Comparison of ENCODE assay signal across 8 cellular contexts in the genomic region with DNA sequence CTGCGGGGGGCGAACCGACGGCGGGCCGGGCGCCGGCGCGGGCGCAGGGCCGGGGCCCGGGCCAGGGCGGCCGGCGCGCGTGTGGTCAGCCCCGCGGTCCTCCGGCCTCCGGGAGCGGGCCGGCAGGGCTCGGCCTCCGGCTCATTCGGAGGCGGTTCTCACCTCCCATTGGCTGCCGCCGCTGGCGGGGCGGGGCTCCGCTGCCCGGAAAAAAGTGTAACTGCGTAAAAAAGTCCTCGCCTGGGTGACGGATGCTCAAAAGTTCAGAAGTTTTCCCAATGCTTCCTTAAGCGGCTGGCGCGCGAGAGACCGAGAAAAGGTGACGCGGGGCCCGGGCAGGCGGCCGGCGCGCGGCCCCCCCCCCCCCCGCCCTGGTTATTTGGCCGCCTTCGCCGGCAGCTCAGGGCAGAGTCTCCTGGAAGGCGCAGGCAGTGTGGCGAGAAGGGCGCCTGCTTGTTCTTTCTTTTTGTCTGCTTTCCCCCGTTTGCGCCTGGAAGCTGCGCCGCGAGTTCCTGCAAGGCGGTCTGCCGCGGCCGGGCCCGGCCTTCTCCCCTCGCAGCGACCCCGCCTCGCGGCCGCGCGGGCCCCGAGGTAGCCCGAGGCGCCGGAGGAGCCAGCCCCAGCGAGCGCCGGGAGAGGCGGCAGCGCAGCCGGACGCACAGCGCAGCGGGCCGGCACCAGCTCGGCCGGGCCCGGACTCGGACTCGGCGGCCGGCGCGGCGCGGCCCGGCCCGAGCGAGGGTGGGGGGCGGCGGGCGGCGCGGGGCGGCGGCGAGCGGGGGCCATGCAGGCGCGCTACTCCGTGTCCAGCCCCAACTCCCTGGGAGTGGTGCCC. TPM values are rescaled to one million over a fixed set of nuclear protein-coding genes. Genes with fewer than 3 reads are reported as not detected.
A peak's percentile ranks its signal among the peaks of the same experiment; 100 is the strongest.
DNase-seq lines count a peak whose midpoint lies in the region; ATAC-seq and TF ChIP-seq lines count a peak whose summit lies in the region.

A gene (plus strand): TSS at position 254 of the 835 bp plus-strand sequence. CDS start 531 bp downstream, at position 785.

- CTCF ChIA-PET in activated naive CD4-positive, alpha-beta T cell treated with anti-CD3 and anti-CD28 coated beads for 36 hours (lab: Charles Lee) = interaction anchor here (1.0 kb wide), 1 partner anchor 494 kb away, joined by 4 read pairs; no protein-coding TSS in a partner anchor
- CTCF ChIA-PET in HEK293 (lab: Yijun Ruan, JAX) = interaction anchor here (0.6 to 1.3 kb wide), 3 partner anchors 13 to 494 kb away, joined by 3 to 7 read pairs (median 3); no protein-coding TSS in a partner anchor

- TF ChIP-seq CTCF in HEK293 (tag by site-specific recombination; IDR thresholded peaks at IDR 0.05) (no peak), neural crest cell (conservative IDR thresholded peaks at IDR 0.05) (no peak)

- H3K27me3 Mint-ChIP-seq in activated naive CD4-positive, alpha-beta T cell treated with anti-CD3 and anti-CD28 coated beads for 36 hours (ENCODE audit: low read depth) = peaks cover 63% of the 10 kb centered on the region
- H3K27me3 Mint-ChIP-seq in activated T-helper 17 cell treated with anti-CD3 and anti-CD28 coated beads, Interleukin-2, amount 50 U/mL, for 72 hours = peaks cover 57% of the 10 kb centered on the region
- peaks cover 74% of the 10 kb centered on the region for H3K27me3 Mint-ChIP-seq in neural crest cell (ENCODE audit: low read depth)

- peak; percentile 70 for ATAC-seq in activated T-helper 17 cell treated with anti-CD3 and anti-CD28 coated beads, Interleukin-2, amount 50 U/mL, for 72 hours (replicated peaks)

- H3K36me3 ChIP-seq in HEK293 (ENCODE audit: control insufficient read depth in 2 of 2, insufficient read depth in 1 of 2, low read length in 2 of 2) = peaks cover 21 to 41% of the 10 kb centered on the region in 2 experiments

- no peaks in the 10 kb centered on the region for H3K9me3 ChIP-seq in HEK293 (ENCODE audit: control insufficient read depth, insufficient read depth, low read depth, low read length)

- peaks cover 48% of the 10 kb centered on the region for H3K4me1 Mint-ChIP-seq in activated naive CD4-positive, alpha-beta T cell treated with anti-CD3 and anti-CD28 coated beads for 36 hours (ENCODE audit: low read depth)
- H3K4me1 Mint-ChIP-seq in activated T-helper 17 cell treated with anti-CD3 and anti-CD28 coated beads, Interleukin-2, amount 50 U/mL, for 72 hours = peaks cover 17% of the 10 kb centered on the region
- peaks cover 42% of the 10 kb centered on the region for H3K4me1 Mint-ChIP-seq in neural crest cell

- intact Hi-C loops in activated naive CD4-positive, alpha-beta T cell treated with anti-CD3 and anti-CD28 coated beads for 36 hours (cut with micrococcal nuclease) = loop anchor here (5.0 kb wide), 3 partner anchors 162 to 1452 kb away; no protein-coding TSS in a partner anchor

- peak; percentile 57 for DNase-seq in activated naive CD4-positive, alpha-beta T cell treated with anti-CD3 and anti-CD28 coated beads for 36 hours
- no peak for DNase-seq in activated naive CD4-positive, alpha-beta T cell (lab: John Stamatoyannopoulos, UW)
- DNase-seq in NCI-H2196 (lab: John Stamatoyannopoulos, UW; ENCODE audit: unreplicated experiment) (peak; percentile 77), foreskin melanocyte (peak; percentile 47), neural crest cell (ENCODE audit: low read depth, low spot score) (peak; percentile 67), RKO (ENCODE audit: low spot score) (no peak)

- H3K4me3 ChIP-seq in HEK293 (ENCODE audit: low read depth, low read length) = peak within 1 kb of the TSS; percentile 59

- no peaks in the 10 kb centered on the region for H3K9me3 Mint-ChIP-seq in activated naive CD4-positive, alpha-beta T cell treated with anti-CD3 and anti-CD28 coated beads for 36 hours
- H3K9me3 Mint-ChIP-seq in activated T-helper 17 cell treated with anti-CD3 and anti-CD28 coated beads, Interleukin-2, amount 50 U/mL, for 72 hours = no peaks in the 10 kb centered on the region
- no peaks in the 10 kb centered on the region for H3K9me3 Mint-ChIP-seq in neural crest cell

- no peak within 1 kb of the TSS for H3K27ac Mint-ChIP-seq in activated naive CD4-positive, alpha-beta T cell treated with anti-CD3 and anti-CD28 coated beads for 36 hours
- no peak within 1 kb of the TSS for H3K27ac Mint-ChIP-seq in activated T-helper 17 cell treated with anti-CD3 and anti-CD28 coated beads, Interleukin-2, amount 50 U/mL, for 72 hours
- H3K27ac Mint-ChIP-seq in neural crest cell (ENCODE audit: unreplicated experiment) = no peak within 1 kb of the TSS

- POLR2A ChIA-PET in HEK293 (lab: Yijun Ruan, JAX) = interaction anchor here (0.7 to 4.1 kb wide), 15 partner anchors 12 to 836 kb away, joined by 3 to 32 read pairs (median 3); no protein-coding TSS in a partner anchor

- no peaks in the 10 kb centered on the region for H3K36me3 Mint-ChIP-seq in activated naive CD4-positive, alpha-beta T cell treated with anti-CD3 and anti-CD28 coated beads for 36 hours (ENCODE audit: low read depth)
- peaks cover 9% of the 10 kb centered on the region for H3K36me3 Mint-ChIP-seq in activated T-helper 17 cell treated with anti-CD3 and anti-CD28 coated beads, Interleukin-2, amount 50 U/mL, for 72 hours (ENCODE audit: low read depth)
- peaks cover 2% of the 10 kb centered on the region for H3K36me3 Mint-ChIP-seq in neural crest cell (ENCODE audit: low read depth)

- H3K4me3 Mint-ChIP-seq in activated naive CD4-positive, alpha-beta T cell treated with anti-CD3 and anti-CD28 coated beads for 36 hours = peak within 1 kb of the TSS; percentile 65
- peak within 1 kb of the TSS; percentile 67 for H3K4me3 Mint-ChIP-seq in activated T-helper 17 cell treated with anti-CD3 and anti-CD28 coated beads, Interleukin-2, amount 50 U/mL, for 72 hours
- peak within 1 kb of the TSS; percentile 89 for H3K4me3 Mint-ChIP-seq in neural crest cell

- H3K4me1 ChIP-seq in HEK293 (ENCODE audit: control insufficient read depth, insufficient read depth, low read length) = peaks cover 2% of the 10 kb centered on the region; the same call in 1 of the 2 replicates

- H3K27ac ChIP-seq in HEK293 (ENCODE audit: extremely low read depth, low read depth, low read length) = peak within 1 kb of the TSS; percentile 100

TF ChIP-seq in HEK293, 187 proteins besides CTCF, POLR2A, EP300 and RAD21 (continues in another document):
- 0 out of 2 replicates have a peak, but pooled peaks have one; percentile 22 for TF ChIP-seq ZNF660 (tag by site-specific recombination; IDR thresholded peaks at IDR 0.05)
- peak; percentile 25; the same call in 1 of the 2 replicates for TF ChIP-seq SP3 (tag by site-specific recombination; IDR thresholded peaks at IDR 0.05)
- TF ChIP-seq, protein P1, sequence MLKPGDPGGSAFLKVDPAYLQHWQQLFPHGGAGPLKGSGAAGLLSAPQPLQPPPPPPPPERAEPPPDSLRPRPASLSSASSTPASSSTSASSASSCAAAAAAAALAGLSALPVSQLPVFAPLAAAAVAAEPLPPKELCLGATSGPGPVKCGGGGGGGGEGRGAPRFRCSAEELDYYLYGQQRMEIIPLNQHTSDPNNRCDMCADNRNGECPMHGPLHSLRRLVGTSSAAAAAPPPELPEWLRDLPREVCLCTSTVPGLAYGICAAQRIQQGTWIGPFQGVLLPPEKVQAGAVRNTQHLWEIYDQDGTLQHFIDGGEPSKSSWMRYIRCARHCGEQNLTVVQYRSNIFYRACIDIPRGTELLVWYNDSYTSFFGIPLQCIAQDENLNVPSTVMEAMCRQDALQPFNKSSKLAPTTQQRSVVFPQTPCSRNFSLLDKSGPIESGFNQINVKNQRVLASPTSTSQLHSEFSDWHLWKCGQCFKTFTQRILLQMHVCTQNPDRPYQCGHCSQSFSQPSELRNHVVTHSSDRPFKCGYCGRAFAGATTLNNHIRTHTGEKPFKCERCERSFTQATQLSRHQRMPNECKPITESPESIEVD (tag by site-specific recombination; IDR thresholded peaks at IDR 0.05) = peak; percentile 59; the same call in 1 of the 2 replicates
- TF ChIP-seq, protein P2, sequence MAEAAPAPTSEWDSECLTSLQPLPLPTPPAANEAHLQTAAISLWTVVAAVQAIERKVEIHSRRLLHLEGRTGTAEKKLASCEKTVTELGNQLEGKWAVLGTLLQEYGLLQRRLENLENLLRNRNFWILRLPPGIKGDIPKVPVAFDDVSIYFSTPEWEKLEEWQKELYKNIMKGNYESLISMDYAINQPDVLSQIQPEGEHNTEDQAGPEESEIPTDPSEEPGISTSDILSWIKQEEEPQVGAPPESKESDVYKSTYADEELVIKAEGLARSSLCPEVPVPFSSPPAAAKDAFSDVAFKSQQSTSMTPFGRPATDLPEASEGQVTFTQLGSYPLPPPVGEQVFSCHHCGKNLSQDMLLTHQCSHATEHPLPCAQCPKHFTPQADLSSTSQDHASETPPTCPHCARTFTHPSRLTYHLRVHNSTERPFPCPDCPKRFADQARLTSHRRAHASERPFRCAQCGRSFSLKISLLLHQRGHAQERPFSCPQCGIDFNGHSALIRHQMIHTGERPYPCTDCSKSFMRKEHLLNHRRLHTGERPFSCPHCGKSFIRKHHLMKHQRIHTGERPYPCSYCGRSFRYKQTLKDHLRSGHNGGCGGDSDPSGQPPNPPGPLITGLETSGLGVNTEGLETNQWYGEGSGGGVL (tag by site-specific recombination; IDR thresholded peaks at IDR 0.05) = no peak
- TF ChIP-seq ZBTB20 (tag by site-specific recombination; IDR thresholded peaks at IDR 0.05) = 0 out of 2 replicates have a peak, but pooled peaks have one; percentile 33
- TF ChIP-seq HOXC10 (CRISPR knock-in tag; IDR thresholded peaks at IDR 0.05) = peak; percentile 58; the same call in 1 of the 2 replicates
- TF ChIP-seq IKZF3 (tag by site-specific recombination; IDR thresholded peaks at IDR 0.05) = peak; percentile 87
- 0 out of 2 replicates have a peak, but pooled peaks have one; percentile 20 for TF ChIP-seq ZNF561 (tag by site-specific recombination; IDR thresholded peaks at IDR 0.05; ENCODE audit: borderline replicate concordance)

RNA-seq across cellular contexts. Expression of the gene that starts here (rescaled TPM):
- not detected for total RNA-seq in activated naive CD4-positive, alpha-beta T cell treated with anti-CD3 and anti-CD28 coated beads for 36 hours
- total RNA-seq in activated T-helper 17 cell treated with anti-CD3 and anti-CD28 coated beads, Interleukin-2, amount 50 U/mL, for 72 hours = not detected
- 1.7 and 1.8 TPM in 2 replicates for total RNA-seq in neural crest cell

Comparison
In these comparisons a context has a peak if more than half of its experiments do, and no peak if none do; other contexts are left out.
1. Peak in DNase-seq in activated naive CD4-positive, alpha-beta T cell treated with anti-CD3 and anti-CD28 coated beads for 36 hours; RNA of the gene not detected or under 1 TPM.
2. Peak in ATAC-seq in activated T-helper 17 cell treated with anti-CD3 and anti-CD28 coated beads, Interleukin-2, amount 50 U/mL, for 72 hours; RNA of the gene not detected or under 1 TPM.
3. DNase-seq: peak in NCI-H2196 (single experiment), foreskin melanocyte (single experiment) and neural crest cell (single experiment); none in activated naive CD4-positive, alpha-beta T cell (0 of 4) and RKO (single experiment).
4. Peak in every context shown above with its lines, with median percentiles within 50 percentile points of each other: H3K4me3 Mint-ChIP-seq.